In genomic region chr10:37857287-37858211, GRCh38 we compare ENCODE assay signal across 1 cellular context.
A peak's percentile ranks its signal among the peaks of the same experiment; 100 is the strongest.
TF ChIP-seq lines count a peak whose summit lies in the region.

Gene ZNF248 (minus strand): TSS chr10:37857610. CDS start chr10:37856310, 1,300 bp downstream.

TF ChIP-seq in K562, 482 proteins besides CTCF, POLR2A, EP300 and RAD21 (continued from another document and continues in another):
- 0 out of 2 replicates have a peak, but pooled peaks have one; percentile 57 for TF ChIP-seq ZBTB33 (CRISPR knock-in tag; IDR thresholded peaks at IDR 0.05)
- peak; percentile 91 for TF ChIP-seq TBP (optimal IDR thresholded peaks at IDR 0.05; ENCODE audit: low read depth, low read length)
- peak; percentile 49; the same call in 1 of the 2 replicates for TF ChIP-seq MITF (IDR thresholded peaks at IDR 0.05)
- TF ChIP-seq ZNF511 (CRISPR knock-in tag; IDR thresholded peaks at IDR 0.05) = peak; percentile 29; the same call in 1 of the 2 replicates
- no peak for TF ChIP-seq ID3 (CRISPR knock-in tag; IDR thresholded peaks at IDR 0.05)
- peak; percentile 71; the same call in 1 of the 2 replicates for TF ChIP-seq ID3 (tag; IDR thresholded peaks at IDR 0.05)
- no peak for TF ChIP-seq HLTF (IDR thresholded peaks at IDR 0.05)
- TF ChIP-seq ERF (CRISPR knock-in tag; IDR thresholded peaks at IDR 0.05) = no peak
- peak; percentile 51; the same call in 1 of the 2 replicates for TF ChIP-seq HNRNPL (IDR thresholded peaks at IDR 0.05; ENCODE audit: low read depth, low read length)
- peak; percentile 82 for TF ChIP-seq PML (IDR thresholded peaks at IDR 0.05; ENCODE audit: low read length)
- TF ChIP-seq SP1 (CRISPR knock-in tag; IDR thresholded peaks at IDR 0.05) = peak; percentile 58; the same call in 1 of the 2 replicates
- peak; percentile 90 to 94 for TF ChIP-seq E2F6 (IDR thresholded peaks at IDR 0.05; ENCODE audit: borderline replicate concordance in 1 of 2, extremely low read depth in 1 of 2, insufficient read depth in 1 of 2, insufficient read length in 1 of 2, low read depth in 1 of 2, low read length in 1 of 2, poor library complexity in 1 of 2, severe bottlenecking in 1 of 2)
- peak; percentile 35; the same call in 1 of the 2 replicates for TF ChIP-seq ZNF431 (CRISPR knock-in tag; IDR thresholded peaks at IDR 0.05)
- TF ChIP-seq TBL1XR1 (IDR thresholded peaks at IDR 0.05; ENCODE audit: low read length in 2 of 2) = 0 out of 4 replicates have a peak, but pooled peaks of 1 of the 2 experiments have one; percentile 27
- TF ChIP-seq ATF7 (IDR thresholded peaks at IDR 0.05) = peak; percentile 68; the same call in 1 of the 2 replicates
- peak in 1 of 3 experiments; percentile 27; a peak in 1 of 6 replicates for TF ChIP-seq ZBTB11 (CRISPR knock-in tag; IDR thresholded peaks at IDR 0.05)
- peak; percentile 73 for TF ChIP-seq EGR1 (conservative IDR thresholded peaks at IDR 0.05)
- TF ChIP-seq GMEB1 (CRISPR knock-in tag; IDR thresholded peaks at IDR 0.05) = peak; percentile 94
- peak; percentile 70 for TF ChIP-seq FOXP1 (CRISPR knock-in tag; IDR thresholded peaks at IDR 0.05)
- no peak for TF ChIP-seq ZNF668 (CRISPR knock-in tag; IDR thresholded peaks at IDR 0.05)
- peak; percentile 88 for TF ChIP-seq BHLHE40 (IDR thresholded peaks at IDR 0.05; ENCODE audit: low read length)
- TF ChIP-seq THRAP3 (IDR thresholded peaks at IDR 0.05; ENCODE audit: borderline replicate concordance) = no peak
- TF ChIP-seq HDAC6 (IDR thresholded peaks at IDR 0.05; ENCODE audit: low read depth, low read length) = no peak
- TF ChIP-seq MNT (conservative IDR thresholded peaks at IDR 0.05) = peak; percentile 68 to 89
- TF ChIP-seq NONO (IDR thresholded peaks at IDR 0.05; ENCODE audit: low read depth in 2 of 2, low read length in 1 of 2) = peak; percentile 47 to 51; a peak in 2 of 4 replicates
- no peak for TF ChIP-seq CBX2 (IDR thresholded peaks at IDR 0.05; ENCODE audit: insufficient read depth, low read length, poor library complexity, severe bottlenecking)
- TF ChIP-seq HMGXB4 (CRISPR knock-in tag; IDR thresholded peaks at IDR 0.05) = peak; percentile 74; the same call in 1 of the 2 replicates
- 0 out of 2 replicates have a peak, but pooled peaks have one; percentile 21 for TF ChIP-seq ZBTB49 (CRISPR knock-in tag; IDR thresholded peaks at IDR 0.05; ENCODE audit: borderline replicate concordance)
- TF ChIP-seq MTA1 (IDR thresholded peaks at IDR 0.05; ENCODE audit: borderline replicate concordance) = 0 out of 2 replicates have a peak, but pooled peaks have one; percentile 35
- peak; percentile 21 for TF ChIP-seq POU5F1 (IDR thresholded peaks at IDR 0.05; ENCODE audit: borderline replicate concordance, low read depth, low read length, partially characterized antibody)
- peak; percentile 65; the same call in 1 of the 2 replicates for TF ChIP-seq MBD2 (IDR thresholded peaks at IDR 0.05; ENCODE audit: borderline replicate concordance, low read depth)
